Comparison of ENCODE assay signal across 34 cellular contexts in the genomic region with DNA sequence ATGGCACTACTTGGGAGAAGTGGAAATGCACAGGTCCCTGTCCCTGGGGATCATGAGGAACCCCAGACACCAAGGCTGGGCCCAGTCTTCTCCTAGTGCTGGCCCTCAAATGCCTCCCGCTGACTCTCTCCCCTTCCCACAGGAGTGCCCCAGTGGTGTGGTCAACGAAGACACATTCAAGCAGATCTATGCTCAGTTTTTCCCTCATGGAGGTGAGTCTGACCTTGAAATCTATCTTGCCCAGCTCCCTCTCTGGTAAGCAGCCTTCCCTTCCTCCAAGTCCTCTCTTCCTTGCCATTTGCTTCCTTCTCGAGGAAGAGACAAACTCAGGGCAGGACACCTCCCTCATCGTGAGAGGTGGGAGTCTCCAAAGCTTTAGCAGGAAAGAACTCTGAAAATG.
"Had no signal": no experiment of that assay in that cellular context is flagged by ENCODE, and none has a peak within 500 bp of the region (broad histone marks: within the 10 kb centered on the region; RNA-seq: fewer than 3 reads in every experiment).

No MANE protein-coding gene starts in this region.

- DNase-seq: Karpas-422, Kasumi-1, KG1, MG63, MM.1S, MV-4-11, NCI-H1048, NCI-H1092, NCI-H1092 treated with DMSO at 0.1 percent for 48 hours, NCI-H1105, NCI-H1105 treated with DMSO at 0.1 percent for 48 hours, NCI-H1417, NCI-H1417 treated with DMSO at 0.1 percent for 48 hours, NCI-H1436, NCI-H1436 treated with DMSO at 0.1 percent for 48 hours, NCI-H146, NCI-H1694, NCI-H1694 treated with DMSO at 0.1 percent for 48 hours, NCI-H187, NCI-H187 treated with DMSO at 0.1 percent for 48 hours, NCI-H1930, NCI-H2029, NCI-H2029 treated with DMSO at 0.1 percent for 48 hours, NCI-H2081, NCI-H2081 treated with DMSO at 0.1 percent for 48 hours, NCI-H2107, NCI-H2171, NCI-H2171 treated with DMSO at 0.1 percent for 48 hours, NCI-H2227 treated with DMSO at 0.1 percent for 48 hours, NCI-H226, NCI-H345, NCI-H446, NCI-H446 treated with DMSO at 0.1 percent for 48 hours had no signal

- H3K9me3 ChIP-seq: MG63 had no signal

- H3K4me3 ChIP-seq: MG63 had no signal

- H3K36me3 ChIP-seq: MG63 had no signal

- H3K27ac ChIP-seq: KMS-11 had no signal
